10 cellular contexts compared by ENCODE assay signal in the genomic region with DNA sequence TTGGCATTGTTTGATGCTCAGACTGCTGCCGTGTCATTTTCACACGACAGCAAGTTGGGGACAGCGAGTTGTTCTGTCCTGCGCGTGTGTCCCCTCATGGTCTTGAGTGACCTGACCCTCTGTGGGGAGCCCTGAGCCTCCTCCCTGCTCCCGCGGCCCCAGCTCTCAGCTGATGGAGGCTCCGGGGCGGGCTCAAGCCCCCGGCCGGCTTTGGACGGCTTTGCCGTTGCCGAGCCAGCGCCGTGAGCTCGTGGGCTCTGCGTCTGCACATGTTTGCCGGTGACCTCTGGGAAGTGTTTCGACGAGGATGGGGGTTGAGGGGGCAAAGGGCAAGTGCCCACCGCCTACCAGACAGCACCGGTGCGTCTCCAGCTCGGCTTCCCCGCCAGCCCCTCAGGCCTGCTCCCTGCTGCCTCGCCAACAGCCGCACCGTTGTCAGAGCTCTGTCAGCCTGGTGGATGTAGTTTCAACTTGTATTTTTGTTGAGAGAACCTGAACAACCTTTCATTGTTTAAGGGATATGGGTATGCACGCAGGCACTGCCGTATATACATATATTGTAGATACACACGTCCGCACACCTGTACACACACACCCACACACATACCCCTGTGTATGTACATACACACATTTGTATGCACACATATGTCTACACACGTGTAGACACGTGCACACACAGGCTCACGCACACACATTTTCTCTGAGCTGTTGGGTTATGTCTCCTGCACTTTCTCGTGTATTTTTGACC. TPM values are rescaled to one million over a fixed set of nuclear protein-coding genes. Genes with fewer than 3 reads are reported as not detected.
DNase-seq lines count a peak whose midpoint lies in the region; TF ChIP-seq lines count a peak whose summit lies in the region.
"Had no signal": no experiment of that assay in that cellular context is flagged by ENCODE, and none has a peak within 500 bp of the region (broad histone marks: within the 10 kb centered on the region; RNA-seq: fewer than 3 reads in every experiment).

No MANE protein-coding gene starts in this region.

- H3K9me3 ChIP-seq in iPS-18a (ENCODE audit: control insufficient read depth, low read depth, low read length), result no peaks in the 10 kb centered on the region

- peak overlapping the region; percentile 82 for H3K27ac Mint-ChIP-seq in activated CD4-positive, alpha-beta memory T cell treated with anti-CD3 and anti-CD28 coated beads for 36 hours

- H3K36me3 ChIP-seq in iPS-18a (ENCODE audit: control insufficient read depth, low read depth, low read length), result no peaks in the 10 kb centered on the region

- intact Hi-C loops in activated CD4-positive, alpha-beta memory T cell treated with anti-CD3 and anti-CD28 coated beads for 36 hours (cut with micrococcal nuclease), result loop anchor here (1.0 to 5.0 kb wide), 3 partner anchors 14 to 43 kb away; no protein-coding TSS in a partner anchor

- no peaks in the 10 kb centered on the region for H3K9me3 Mint-ChIP-seq in activated CD4-positive, alpha-beta memory T cell treated with anti-CD3 and anti-CD28 coated beads for 36 hours

- no peaks in the 10 kb centered on the region for H3K4me1 ChIP-seq in iPS-18a (ENCODE audit: control insufficient read depth, low read depth, low read length)

- no peak overlapping the region for H3K27ac ChIP-seq in iPS-18a (ENCODE audit: low read length)

- peak overlapping the region; percentile 72 for H3K4me3 Mint-ChIP-seq in activated CD4-positive, alpha-beta memory T cell treated with anti-CD3 and anti-CD28 coated beads for 36 hours

- peaks cover 39% of the 10 kb centered on the region for H3K4me1 Mint-ChIP-seq in activated CD4-positive, alpha-beta memory T cell treated with anti-CD3 and anti-CD28 coated beads for 36 hours (ENCODE audit: low read depth)

- peaks cover 6% of the 10 kb centered on the region for H3K36me3 Mint-ChIP-seq in activated CD4-positive, alpha-beta memory T cell treated with anti-CD3 and anti-CD28 coated beads for 36 hours

- peaks cover 5% of the 10 kb centered on the region for H3K27me3 Mint-ChIP-seq in activated CD4-positive, alpha-beta memory T cell treated with anti-CD3 and anti-CD28 coated beads for 36 hours

- TF ChIP-seq CTCF in GM20000 (IDR thresholded peaks at IDR 0.05; ENCODE audit: extremely low read depth, missing control alignments), result no peak

- CTCF ChIA-PET in activated CD4-positive, alpha-beta memory T cell treated with anti-CD3 and anti-CD28 coated beads for 36 hours (lab: Charles Lee), result interaction anchor here (0.6 to 2.7 kb wide), 5 partner anchors 8 to 111 kb away, joined by 3 to 9 read pairs (median 4); a partner anchor contains a TSS

- H3K27me3 ChIP-seq in iPS-18a (ENCODE audit: control insufficient read depth, insufficient read depth, low read length), result peaks cover 49% of the 10 kb centered on the region

- peak; percentile 31 for DNase-seq in activated CD4-positive, CD25-positive, alpha-beta regulatory T cell treated with anti-CD3 and anti-CD28 coated beads, Interleukin-2, amount 50 U/mL, for 72 hours
- DNase-seq in activated CD4-positive, CD25-positive, alpha-beta regulatory T cell (lab: John Stamatoyannopoulos, UW), result no peak
- no peak for DNase-seq in activated CD4-positive, alpha-beta memory T cell treated with anti-CD3 and anti-CD28 coated beads for 36 hours
- peak; percentile 28 for DNase-seq in stimulated activated CD8-positive, alpha-beta memory T cell treated with anti-CD3 and anti-CD28 coated beads, Interleukin-4, amount 100 ng/mL, for 48 hours
- no peak for DNase-seq in stimulated activated CD4-positive, alpha-beta T cell treated with anti-CD3 and anti-CD28 coated beads, Interleukin-4, amount 100 ng/mL, for 1 hour
- DNase-seq in RPMI8226, result no peak
- DNase-seq in GM20000 (ENCODE audit: low spot score), result no peak
- DNase-seq: NCI-H526 treated with DMSO at 0.1 percent for 48 hours had no signal

- H3K9ac ChIP-seq in iPS-18a (ENCODE audit: low read length), result no peak overlapping the region

- POLR2A ChIA-PET in activated CD4-positive, alpha-beta memory T cell treated with anti-CD3 and anti-CD28 coated beads for 36 hours (lab: Charles Lee), result interaction anchor here (0.6 to 1.9 kb wide), 10 partner anchors 10 to 144 kb away, joined by 3 to 21 read pairs (median 5); a partner anchor contains a TSS

- peak overlapping the region; percentile 35 for H3K4me3 ChIP-seq in iPS-18a (ENCODE audit: low read length)

RNA-seq across cellular contexts. Expression of a gene that starts 13.7 kb away (rescaled TPM):
- 10 to 100 TPM; 47.4 to 47.6 TPM for total RNA-seq in activated CD4-positive, alpha-beta memory T cell treated with anti-CD3 and anti-CD28 coated beads for 36 hours

RNA-seq across cellular contexts. Expression of a gene that starts 24.5 kb away (rescaled TPM):
- under 1 TPM; 0.10 to 0.12 TPM for total RNA-seq in activated CD4-positive, alpha-beta memory T cell treated with anti-CD3 and anti-CD28 coated beads for 36 hours
- total RNA-seq: renal cortical epithelial cell had no signal

RNA-seq across cellular contexts. Expression of a gene that starts 36.0 kb away (rescaled TPM):
- under 1 TPM; 0.31 to 0.36 TPM for total RNA-seq in activated CD4-positive, alpha-beta memory T cell treated with anti-CD3 and anti-CD28 coated beads for 36 hours

Comparison
In these comparisons a context has a peak if more than half of its experiments do, and no peak if none do; other contexts are left out.
1. DNase-seq: peak in activated CD4-positive, CD25-positive, alpha-beta regulatory T cell treated with anti-CD3 and anti-CD28 coated beads, Interleukin-2, amount 50 U/mL, for 72 hours (single experiment) and stimulated activated CD8-positive, alpha-beta memory T cell treated with anti-CD3 and anti-CD28 coated beads, Interleukin-4, amount 100 ng/mL, for 48 hours (single experiment); none in activated CD4-positive, CD25-positive, alpha-beta regulatory T cell (0 of 4), activated CD4-positive, alpha-beta memory T cell treated with anti-CD3 and anti-CD28 coated beads for 36 hours (single experiment), stimulated activated CD4-positive, alpha-beta T cell treated with anti-CD3 and anti-CD28 coated beads, Interleukin-4, amount 100 ng/mL, for 1 hour (single experiment), RPMI8226 (single experiment) and GM20000 (single experiment).